Comparison of ENCODE assay signal across 8 cellular contexts in genomic region chr21:7744406-7745099, GRCh38.
DNase-seq lines count a peak whose midpoint lies in the region; ATAC-seq and TF ChIP-seq lines count a peak whose summit lies in the region.
"Not testable (repeated sequence)": the region's sequence is repeated elsewhere in the genome, so short reads cannot be mapped to it uniquely, and the experiment has no call there.

No MANE protein-coding gene starts in this region.

- not testable (repeated sequence) for DNase-seq in GM23338 (ENCODE audit: low spot score); activated T-cell treated with anti-CD3 and anti-CD28 coated beads, Interleukin-2, amount 50 U/mL, for 4 hours; left lobe of liver (ENCODE audit: low spot score); stimulated activated naive CD8-positive, alpha-beta T cell treated with anti-CD3 and anti-CD28 coated beads, Interleukin-15, amount 100 ng/mL, for 72 hours

- not testable (repeated sequence) for H3K27ac ChIP-seq in GM23338 (ENCODE audit: low read depth)

- not testable (repeated sequence) for TF ChIP-seq CTCF in GM23338 (conservative IDR thresholded peaks at IDR 0.05; ENCODE audit: low read depth in 2 of 2)

- H2AFZ ChIP-seq in GM23338 = not testable (repeated sequence)

- not testable (repeated sequence) for H3K36me3 Mint-ChIP-seq in GM23338 (ENCODE audit: low read depth); activated T-cell treated with anti-CD3 and anti-CD28 coated beads, Interleukin-2, amount 50 U/mL, for 4 hours (ENCODE audit: insufficient read depth)

- not testable (repeated sequence) for H3K27me3 ChIP-seq in GM23338 (ENCODE audit: insufficient read depth)

- ATAC-seq in GM18517 (IDR thresholded peaks at IDR 0.05; ENCODE audit: unreplicated experiment) (peak; percentile 98), GM19452 (IDR thresholded peaks at IDR 0.05; ENCODE audit: unreplicated experiment) (peak; percentile 96), GM23338 (peak; percentile 99), HG03039 (IDR thresholded peaks at IDR 0.05; ENCODE audit: unreplicated experiment) (peak; percentile 85), HG03460 (IDR thresholded peaks at IDR 0.05; ENCODE audit: unreplicated experiment) (peak; percentile 97), left lobe of liver (peak; percentile 97)
- ATAC-seq in activated T-cell treated with anti-CD3 and anti-CD28 coated beads, Interleukin-2, amount 50 U/mL, for 4 hours = peak; percentile 98 to 99
- ATAC-seq in stimulated activated naive CD8-positive, alpha-beta T cell treated with anti-CD3 and anti-CD28 coated beads, Interleukin-15, amount 100 ng/mL, for 72 hours = peak; percentile 98

- not testable (repeated sequence) for H4K20me1 ChIP-seq in GM23338 (replicated peaks; ENCODE audit: insufficient read depth)

- H3K36me3 ChIP-seq in GM23338 (ENCODE audit: insufficient read depth) = not testable (repeated sequence)

- not testable (repeated sequence) for H3K27ac Mint-ChIP-seq in GM23338; stimulated activated naive CD8-positive, alpha-beta T cell treated with anti-CD3 and anti-CD28 coated beads, Interleukin-15, amount 100 ng/mL, for 72 hours

- H3K79me2 ChIP-seq in GM23338 (replicated peaks; ENCODE audit: insufficient read depth) = not testable (repeated sequence)

- H3K27me3 Mint-ChIP-seq in GM23338 (ENCODE audit: insufficient read depth, low read depth, poor library complexity); activated T-cell treated with anti-CD3 and anti-CD28 coated beads, Interleukin-2, amount 50 U/mL, for 4 hours (ENCODE audit: low read depth); stimulated activated naive CD8-positive, alpha-beta T cell treated with anti-CD3 and anti-CD28 coated beads, Interleukin-15, amount 100 ng/mL, for 72 hours: not testable (repeated sequence)

- not testable (repeated sequence) for H3K4me2 ChIP-seq in GM23338

- not testable (repeated sequence) for H3F3A ChIP-seq in GM23338 (replicated peaks; ENCODE audit: low read depth)

- H3K9me3 Mint-ChIP-seq in GM23338; activated T-cell treated with anti-CD3 and anti-CD28 coated beads, Interleukin-2, amount 50 U/mL, for 4 hours; stimulated activated naive CD8-positive, alpha-beta T cell treated with anti-CD3 and anti-CD28 coated beads, Interleukin-15, amount 100 ng/mL, for 72 hours: not testable (repeated sequence)

- not testable (repeated sequence) for H3K9me2 ChIP-seq in GM23338 (ENCODE audit: insufficient read depth)

- H3K4me3 ChIP-seq in GM23338 = not testable (repeated sequence)

- H3K4me1 ChIP-seq in GM23338 (ENCODE audit: insufficient read depth) = not testable (repeated sequence)

- H3K4me1 Mint-ChIP-seq in GM23338; activated T-cell treated with anti-CD3 and anti-CD28 coated beads, Interleukin-2, amount 50 U/mL, for 4 hours (ENCODE audit: low read depth); stimulated activated naive CD8-positive, alpha-beta T cell treated with anti-CD3 and anti-CD28 coated beads, Interleukin-15, amount 100 ng/mL, for 72 hours: not testable (repeated sequence)

- not testable (repeated sequence) for H3K4me3 Mint-ChIP-seq in GM23338; activated T-cell treated with anti-CD3 and anti-CD28 coated beads, Interleukin-2, amount 50 U/mL, for 4 hours; stimulated activated naive CD8-positive, alpha-beta T cell treated with anti-CD3 and anti-CD28 coated beads, Interleukin-15, amount 100 ng/mL, for 72 hours
